23 cellular contexts compared by ENCODE assay signal in the genomic region with DNA sequence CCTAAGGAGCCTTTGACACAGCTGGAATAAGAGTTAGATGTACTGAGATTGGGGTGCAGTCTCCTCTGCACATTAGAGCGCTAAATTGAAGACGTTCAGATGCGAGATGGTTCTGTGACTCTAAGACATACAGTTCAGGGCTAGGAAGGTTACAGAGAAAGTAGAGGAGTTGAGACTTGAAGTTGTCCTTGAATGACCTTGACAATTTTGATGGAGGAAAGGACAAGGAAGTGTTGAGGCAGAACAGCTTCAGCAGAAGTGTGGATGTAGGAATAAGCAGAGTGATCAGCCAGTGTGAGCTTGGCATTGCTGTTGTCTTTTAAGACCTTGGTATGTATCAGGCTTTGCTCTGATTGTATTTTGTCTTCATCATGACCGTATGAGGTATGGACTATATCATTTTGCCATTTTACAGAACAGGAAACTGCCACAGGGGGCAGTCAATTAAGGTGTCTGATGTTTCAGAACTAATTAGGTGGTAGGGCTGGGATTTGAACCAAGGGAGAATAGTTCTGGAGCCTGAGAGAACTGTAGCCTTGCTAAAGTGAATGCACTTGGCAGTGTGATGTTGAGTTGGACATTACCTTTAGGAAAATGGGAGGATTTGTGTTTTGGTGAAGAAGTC. TPM values are rescaled to one million over a fixed set of nuclear protein-coding genes. Genes with fewer than 3 reads are reported as not detected.
DNase-seq lines count a peak whose midpoint lies in the region; ATAC-seq and TF ChIP-seq lines count a peak whose summit lies in the region.
"Had no signal": no experiment of that assay in that cellular context is flagged by ENCODE, and none has a peak within 500 bp of the region (broad histone marks: within the 10 kb centered on the region; RNA-seq: fewer than 3 reads in every experiment).

No MANE protein-coding gene starts in this region.

- intact Hi-C loops in HCT116 (cut with micrococcal nuclease) (loop anchor here (2.0 to 10.0 kb wide), 2 partner anchors 685 to 825 kb away; no protein-coding TSS in a partner anchor), left cardiac atrium (cut with DNase I) (loop anchor here in 1 of 2 donors (2.0 to 5.0 kb wide), 2 partner anchors 58 to 215 kb away; no protein-coding TSS in a partner anchor)

- CTCF ChIA-PET in HCT116 (lab: Charles Lee): interaction anchor here (9.0 kb wide), 1 partner anchor 216 kb away, joined by 101 read pairs; no protein-coding TSS in a partner anchor

- no peaks in the 10 kb centered on the region for H3K9me3 ChIP-seq in HCT116 (ENCODE audit: control insufficient read depth in 1 of 2, insufficient read depth in 1 of 2, low read depth in 1 of 2, low read length in 2 of 2)
- H3K9me3 ChIP-seq: mucosa of descending colon, neutrophil, tibial nerve had no signal

- ATAC-seq in HCT116 (0 out of 2 replicates have a peak, but pooled peaks have one; percentile 44), HG03135 (IDR thresholded peaks at IDR 0.05; ENCODE audit: unreplicated experiment) (no peak), left cardiac atrium (no peak)
- no peak for ATAC-seq in activated T-helper 17 cell treated with anti-CD3 and anti-CD28 coated beads, Interleukin-2, amount 50 U/mL, for 72 hours (replicated peaks)
- ATAC-seq: left ventricle myocardium superior, mucosa of descending colon had no signal

- no TSS peak for BruUV-seq in HCT116 (replicated peaks; lab: Mats Ljungman, UMichigan)

- no peak overlapping the region for H3K4me3 ChIP-seq in HCT116 (replicated peaks in 1 of 2; ENCODE audit: low read depth in 1 of 2, low read length in 2 of 2)
- H3K4me3 ChIP-seq: hepatocyte, mucosa of descending colon, skin epidermis, tibial nerve had no signal

- H3K4me1 Mint-ChIP-seq in activated T-helper 17 cell treated with anti-CD3 and anti-CD28 coated beads, Interleukin-2, amount 50 U/mL, for 72 hours: peaks cover 25% of the 10 kb centered on the region
- H3K4me1 Mint-ChIP-seq in neural crest cell: peaks cover 9% of the 10 kb centered on the region

- H3K9me2 ChIP-seq in HCT116 (ENCODE audit: insufficient read depth): no peaks in the 10 kb centered on the region

- POLR2A ChIA-PET in HCT116 (lab: Charles Lee): interaction anchor here (1.0 kb wide), 1 partner anchor 10 kb away, joined by 3 read pairs; the partner anchor contains the start of gene TTF2

- peak overlapping the region; percentile 9 for H3K4me3 Mint-ChIP-seq in activated T-helper 17 cell treated with anti-CD3 and anti-CD28 coated beads, Interleukin-2, amount 50 U/mL, for 72 hours
- H3K4me3 Mint-ChIP-seq in neural crest cell: no peak overlapping the region
- H3K4me3 Mint-ChIP-seq: B cell; dendritic cell treated with granulocyte-macrophage colony-stimulating factor and Interleukin-4, amounts not matched to agents 40 ng/mL and 50 ng/mL, for 4 days had no signal

- H3K4me1 ChIP-seq in HCT116 (ENCODE audit: control insufficient read depth in 1 of 2, insufficient read depth in 2 of 2, low read length in 2 of 2): no peaks in the 10 kb centered on the region
- H3K4me1 ChIP-seq: tibial nerve had no signal

- peaks cover 0 to 16% of the 10 kb centered on the region in 2 experiments; a peak in 1 of 4 replicates for H3K36me3 ChIP-seq in HCT116 (ENCODE audit: control insufficient read depth in 1 of 2, insufficient read depth in 2 of 2, low read length in 2 of 2)

- peaks cover 99% of the 10 kb centered on the region for H3K36me3 Mint-ChIP-seq in activated T-helper 17 cell treated with anti-CD3 and anti-CD28 coated beads, Interleukin-2, amount 50 U/mL, for 72 hours (ENCODE audit: low read depth)
- H3K36me3 Mint-ChIP-seq in neural crest cell (ENCODE audit: low read depth): peaks cover 2% of the 10 kb centered on the region

- RAD21 ChIA-PET in HCT116 (lab: Charles Lee; ENCODE audit: low non-redundant PET in 1 of 2, low total read pairs in 2 of 2, uncharacterized antibody in 2 of 2, unreplicated experiment in 2 of 2): interaction anchor here in 1 of 2 experiments (0.6 kb wide), 1 partner anchor 303 kb away, joined by 3 read pairs; no protein-coding TSS in a partner anchor

- no peak overlapping the region for H2AFZ ChIP-seq in HCT116 (ENCODE audit: low read depth, low read length, poor library complexity, severe bottlenecking)
- H2AFZ ChIP-seq: hepatocyte had no signal

- H3K27ac ChIP-seq in HCT116 (ENCODE audit: low read depth, low read length): no peak overlapping the region
- H3K27ac ChIP-seq: 22Rv1, hepatocyte, neutrophil, skin epidermis, tibial nerve had no signal

- TF ChIP-seq POLR2A in HCT116 (IDR thresholded peaks at IDR 0.05; ENCODE audit: borderline replicate concordance, extremely low read depth, insufficient read depth, insufficient read length): no peak

- peaks cover 55% of the 10 kb centered on the region for H3K79me2 ChIP-seq in HCT116 (ENCODE audit: insufficient read depth, low read length)
- H3K79me2 ChIP-seq: hepatocyte had no signal

- no peak overlapping the region for H3K4me2 ChIP-seq in HCT116 (ENCODE audit: low read length)
- H3K4me2 ChIP-seq: hepatocyte had no signal

- H3K27ac Mint-ChIP-seq in activated T-helper 17 cell treated with anti-CD3 and anti-CD28 coated beads, Interleukin-2, amount 50 U/mL, for 72 hours: peak overlapping the region; percentile 3
- H3K27ac Mint-ChIP-seq in neural crest cell (ENCODE audit: unreplicated experiment): peak overlapping the region; percentile 46
- H3K27ac Mint-ChIP-seq: B cell; dendritic cell treated with granulocyte-macrophage colony-stimulating factor and Interleukin-4, amounts not matched to agents 40 ng/mL and 50 ng/mL, for 4 days had no signal

- H4K20me1 ChIP-seq in HCT116 (ENCODE audit: insufficient read depth): no peaks in the 10 kb centered on the region

- H3K9me3 Mint-ChIP-seq in activated T-helper 17 cell treated with anti-CD3 and anti-CD28 coated beads, Interleukin-2, amount 50 U/mL, for 72 hours: no peaks in the 10 kb centered on the region
- no peaks in the 10 kb centered on the region for H3K9me3 Mint-ChIP-seq in neural crest cell
- H3K9me3 Mint-ChIP-seq: dendritic cell treated with granulocyte-macrophage colony-stimulating factor and Interleukin-4, amounts not matched to agents 40 ng/mL and 50 ng/mL, for 4 days had no signal

- no peaks in the 10 kb centered on the region for H3K27me3 Mint-ChIP-seq in activated T-helper 17 cell treated with anti-CD3 and anti-CD28 coated beads, Interleukin-2, amount 50 U/mL, for 72 hours
- H3K27me3 Mint-ChIP-seq in neural crest cell (ENCODE audit: low read depth): no peaks in the 10 kb centered on the region
- H3K27me3 Mint-ChIP-seq: B cell; dendritic cell treated with granulocyte-macrophage colony-stimulating factor and Interleukin-4, amounts not matched to agents 40 ng/mL and 50 ng/mL, for 4 days had no signal

- DNase-seq in DMS 273 (lab: John Stamatoyannopoulos, UW; ENCODE audit: unreplicated experiment): peak; percentile 14
- no peak for DNase-seq in DMS 273 treated with DMSO at 0.1 percent for 48 hours (lab: John Stamatoyannopoulos, UW)
- no peak for DNase-seq in HCT116 (ENCODE audit: low read depth, low spot score)
- no peak for DNase-seq in neural crest cell (ENCODE audit: low read depth, low spot score)
- DNase-seq in DMS153 treated with DMSO at 0.1 percent for 48 hours (lab: John Stamatoyannopoulos, UW; ENCODE audit: unreplicated experiment): no peak
- no peak for DNase-seq in left cardiac atrium
- DNase-seq: activated CD8-positive, alpha-beta memory T cell treated with anti-CD3 and anti-CD28 coated beads, Interleukin-2, amount 50 U/mL, for 4 hours; activated effector memory CD4-positive, alpha-beta T cell treated with anti-CD3 and anti-CD28 coated beads, Interleukin-2, amount 50 U/mL, for 16 hours; amniotic stem cell; left ventricle myocardium superior; mucosa of descending colon; NCI-H524 treated with DMSO at 0.1 percent for 48 hours; stimulated activated CD4-positive, alpha-beta T cell treated with anti-CD3 and anti-CD28 coated beads, Interleukin-2, amount 100 ng/mL, for 48 hours; stimulated activated naive CD4-positive, alpha-beta T cell treated with Interleukin-2 at 50 U/mL for 16 hours had no signal

- H3K27me3 ChIP-seq in HCT116 (ENCODE audit: insufficient read depth, low read length): no peaks in the 10 kb centered on the region
- H3K27me3 ChIP-seq: hepatocyte, neutrophil, tibial nerve had no signal

- no peak overlapping the region for H3K9ac ChIP-seq in HCT116 (ENCODE audit: low read length)

- TF ChIP-seq CTCF in HCT116 (IDR thresholded peaks at IDR 0.05 in 2 of 3, conservative IDR thresholded peaks at IDR 0.05 in 1 of 3; ENCODE audit: borderline replicate concordance in 1 of 3, insufficient read depth in 1 of 3, low read depth in 2 of 3, low read length in 2 of 3) (0 out of 6 replicates have a peak, but pooled peaks of 1 of the 3 experiments have one; percentile 1), neural crest cell (conservative IDR thresholded peaks at IDR 0.05) (no peak)

- TF ChIP-seq RAD21 in HCT116 (IDR thresholded peaks at IDR 0.05; ENCODE audit: low read depth): no peak

TF ChIP-seq in HCT116, 20 proteins besides CTCF, POLR2A, EP300 and RAD21 (continues in another document):
- TF ChIP-seq MAX (IDR thresholded peaks at IDR 0.05) (no peak), EGR1 (IDR thresholded peaks at IDR 0.05; ENCODE audit: low read depth) (no peak), CBX3 (IDR thresholded peaks at IDR 0.05; ENCODE audit: low read depth) (no peak), FOSL1 (IDR thresholded peaks at IDR 0.05; ENCODE audit: low read depth) (no peak), POLR2AphosphoS5 (IDR thresholded peaks at IDR 0.05; ENCODE audit: low read depth, low read length) (no peak), TCF7L2 (IDR thresholded peaks at IDR 0.05; ENCODE audit: borderline replicate concordance, extremely low read depth, insufficient read depth, insufficient read length) (no peak), ELF1 (IDR thresholded peaks at IDR 0.05; ENCODE audit: borderline replicate concordance, low read depth) (no peak), CEBPB (IDR thresholded peaks at IDR 0.05; ENCODE audit: low read depth) (no peak), YY1 (IDR thresholded peaks at IDR 0.05; ENCODE audit: extremely low read depth, insufficient replicate concordance, low read depth, low read length) (no peak), ZNF274 (IDR thresholded peaks at IDR 0.05; ENCODE audit: low read depth, low read length) (no peak), SRF (IDR thresholded peaks at IDR 0.05; ENCODE audit: low read depth) (no peak)

RNA-seq across cellular contexts. Expression of gene TTF2, which starts 9.2 kb away (rescaled TPM):
- total RNA-seq in HCT116 (2021; ENCODE audit: unreplicated experiment) (60.3 TPM), neural crest cell (66.7 and 69.8 TPM in 2 replicates), left cardiac atrium (1 to 10 TPM; 8.0 to 9.4 TPM)
- 12.6 and 15.9 TPM in 2 replicates for polyA plus RNA-seq in HCT116 (2012)
- total RNA-seq in activated T-helper 17 cell treated with anti-CD3 and anti-CD28 coated beads, Interleukin-2, amount 50 U/mL, for 72 hours: 10 to 100 TPM; 71.4 to 98.0 TPM

RNA-seq across cellular contexts. Expression of gene TRIM45, which starts 52.2 kb away (rescaled TPM):
- 3.5 TPM for total RNA-seq in HCT116 (2021; ENCODE audit: unreplicated experiment)
- polyA plus RNA-seq in HCT116 (2012): 4.0 TPM in 2 replicates
- total RNA-seq in activated T-helper 17 cell treated with anti-CD3 and anti-CD28 coated beads, Interleukin-2, amount 50 U/mL, for 72 hours: 1 to 10 TPM in 1 of 2 donors, under 1 TPM in 1; 0.78 to 2.0 TPM
- 13.3 and 16.6 TPM in 2 replicates for total RNA-seq in neural crest cell
- total RNA-seq in left cardiac atrium: 10 to 100 TPM in 1 of 2 donors, 1 to 10 TPM in 1; 8.2 to 14.3 TPM
